8 cellular contexts compared by ENCODE assay signal in the genomic region with DNA sequence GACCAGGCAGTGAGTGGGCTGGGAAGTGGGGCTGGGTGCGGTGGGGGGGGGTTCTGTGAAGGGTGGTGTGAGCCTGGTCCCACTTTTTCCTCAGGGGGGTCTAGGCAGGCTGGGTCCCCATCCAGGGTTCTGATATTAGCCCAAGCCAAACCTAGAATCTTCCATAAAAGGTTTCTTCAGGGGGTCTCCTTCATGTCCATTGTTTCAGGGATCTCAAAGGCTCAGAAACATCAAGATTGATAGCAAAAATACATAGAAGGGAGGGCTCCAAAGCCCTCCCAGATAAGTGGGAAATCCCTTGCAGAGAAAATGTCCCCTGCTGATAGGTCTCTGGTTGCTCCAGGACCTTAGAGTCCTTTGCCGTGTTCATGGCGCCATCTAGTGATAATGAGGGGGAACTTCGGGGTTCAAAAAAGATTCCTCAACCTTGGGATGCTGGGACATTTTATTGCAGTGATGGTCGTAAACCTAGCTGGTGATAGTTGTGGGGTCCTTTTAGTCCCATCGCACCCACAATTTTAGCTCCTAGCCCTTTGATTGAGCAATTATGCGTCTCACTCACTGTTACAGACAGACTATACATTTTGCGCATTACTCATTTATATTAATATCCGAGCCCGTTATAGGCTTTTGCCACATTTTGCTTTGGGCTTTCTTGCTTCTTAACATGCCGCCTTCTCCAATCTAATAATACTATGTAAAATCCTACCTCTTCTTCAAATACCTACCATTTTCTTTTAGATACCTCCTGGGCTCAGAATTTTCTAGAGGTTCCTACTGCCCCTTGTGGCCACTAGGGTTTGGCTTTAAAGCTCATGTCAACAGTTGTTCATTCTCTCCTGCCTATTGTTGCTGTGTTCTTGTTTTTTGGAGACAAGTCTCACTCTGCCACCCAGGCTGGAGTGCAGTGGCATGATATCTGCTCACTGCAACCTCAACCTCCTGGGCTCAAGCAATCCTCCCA. TPM values are rescaled to one million over a fixed set of nuclear protein-coding genes. Genes with fewer than 3 reads are reported as not detected.
DNase-seq lines count a peak whose midpoint lies in the region; ATAC-seq and TF ChIP-seq lines count a peak whose summit lies in the region.

No MANE protein-coding gene starts in this region.

- ATAC-seq in HG02938 (IDR thresholded peaks at IDR 0.05; ENCODE audit: unreplicated experiment) = no peak
- ATAC-seq in GM21786 (IDR thresholded peaks at IDR 0.05; ENCODE audit: unreplicated experiment) = no peak

- peak; percentile 90 for TF ChIP-seq CTCF in HFFc6 (IDR thresholded peaks at IDR 0.05)
- peak; percentile 78 for TF ChIP-seq CTCF in nephron progenitor cell (IDR thresholded peaks at IDR 0.05)

- H3K27ac Mint-ChIP-seq in HFFc6 (0 out of 2 replicates have a peak overlapping the region, but pooled peaks have one; percentile 0), nephron progenitor cell (peak overlapping the region; percentile 90)

- H3K4me3 Mint-ChIP-seq in HFFc6 (no peak overlapping the region), nephron progenitor cell (no peak overlapping the region)

- peak; percentile 91 for DNase-seq in COLO829 (ENCODE audit: low spot score)
- DNase-seq in HFFc6 = peak; percentile 67
- peak; percentile 58 for DNase-seq in NCI-H524 treated with DMSO at 0.1 percent for 48 hours (lab: John Stamatoyannopoulos, UW)
- peak; percentile 17 to 18 for DNase-seq in activated CD4-positive, alpha-beta T cell treated with anti-CD3 and anti-CD28 coated beads, Interleukin-2, amount 50 U/mL, for 4 hours
- DNase-seq in fibroblast of gingiva (ENCODE audit: low read depth) = peak; percentile 66
- DNase-seq in nephron progenitor cell = peak; percentile 51

- no peaks in the 10 kb centered on the region; the same call in 1 of the 2 replicates for H3K27me3 Mint-ChIP-seq in HFFc6 (ENCODE audit: insufficient read depth)
- H3K27me3 Mint-ChIP-seq in nephron progenitor cell (ENCODE audit: low read depth, poor library complexity) = no peaks in the 10 kb centered on the region

- peaks cover 14% of the 10 kb centered on the region for H3K36me3 Mint-ChIP-seq in HFFc6 (ENCODE audit: low read depth)
- H3K36me3 Mint-ChIP-seq in nephron progenitor cell (ENCODE audit: low read depth) = peaks cover 84% of the 10 kb centered on the region

- H3K9me3 Mint-ChIP-seq in HFFc6 = no peaks in the 10 kb centered on the region; the same call in 1 of the 2 replicates
- H3K9me3 Mint-ChIP-seq in nephron progenitor cell = no peaks in the 10 kb centered on the region

- H3K4me1 Mint-ChIP-seq in HFFc6 (ENCODE audit: low read depth) (peaks cover 14% of the 10 kb centered on the region), nephron progenitor cell (peaks cover 29% of the 10 kb centered on the region)

RNA-seq across cellular contexts. Expression of a gene that starts 35.1 kb away (rescaled TPM):
- total RNA-seq in HFFc6 (2021; fragmentation: NEBNext Ultra II Directional; extraction: Animal tissue kit (Norgen Biotek cat#: 25700)) = 10 to 100 TPM; 26.5 to 65.4 (median 60.0) TPM

Comparison
In these comparisons a context has a peak if more than half of its experiments do, and no peak if none do; other contexts are left out.
1. DNase-seq: peak in every context shown above with its lines; median percentile 91 in COLO829; 67 in HFFc6; 66 in fibroblast of gingiva; 58 in NCI-H524 treated with DMSO at 0.1 percent for 48 hours; 51 in nephron progenitor cell; 18 in activated CD4-positive, alpha-beta T cell treated with anti-CD3 and anti-CD28 coated beads, Interleukin-2, amount 50 U/mL, for 4 hours.